ENCODE assay signal across 12 cellular contexts in genomic region chr13:50400930-50401553, GRCh38.
DNase-seq lines count a peak whose midpoint lies in the region; ATAC-seq, FAIRE-seq and TF ChIP-seq lines count a peak whose summit lies in the region.
"Had no signal": no experiment of that assay in that cellular context is flagged by ENCODE, and none has a peak within 500 bp of the region (broad histone marks: within the 10 kb centered on the region; RNA-seq: fewer than 3 reads in every experiment).

No MANE protein-coding gene starts in this region.

- peak overlapping the region; percentile 49 for H3K9ac ChIP-seq in astrocyte (ENCODE audit: low read length)

- H4K20me1 ChIP-seq in astrocyte (ENCODE audit: insufficient read depth, low read length) = no peaks in the 10 kb centered on the region

- H3K4me1 Mint-ChIP-seq in astrocyte (ENCODE audit: low read depth, unreplicated experiment) = peaks cover 20% of the 10 kb centered on the region
- H3K4me1 Mint-ChIP-seq: activated CD4-positive, alpha-beta T cell treated with anti-CD3 and anti-CD28 coated beads, Interleukin-2, amount 10 ng/mL, durations not matched to agents 7 days and 5 days had no signal

- H3K9me3 ChIP-seq in astrocyte (ENCODE audit: insufficient read depth, low read depth, low read length) = no peaks in the 10 kb centered on the region
- H3K9me3 ChIP-seq: A549, colonic mucosa had no signal

- H3K79me2 ChIP-seq in astrocyte (ENCODE audit: insufficient read depth, low read length) = no peaks in the 10 kb centered on the region

- H3K27me3 ChIP-seq in astrocyte (ENCODE audit: insufficient read depth, low read length) = no peaks in the 10 kb centered on the region
- H3K27me3 ChIP-seq: colonic mucosa had no signal

- H3K4me3 ChIP-seq in astrocyte (ENCODE audit: insufficient read depth, low read depth, low read length) = no peak overlapping the region
- H3K4me3 ChIP-seq: A549, colonic mucosa had no signal

- peak overlapping the region; percentile 7 for H2AFZ ChIP-seq in astrocyte (ENCODE audit: low read depth, low read length)

- H3K27ac ChIP-seq in astrocyte (ENCODE audit: low read depth, low read length) = peak overlapping the region; percentile 53
- peak overlapping the region; percentile 94 for H3K27ac ChIP-seq in temporal lobe (ENCODE audit: low read depth, low read length)
- H3K27ac ChIP-seq: A549, colonic mucosa had no signal

- peak overlapping the region; percentile 17 for H3K4me3 Mint-ChIP-seq in astrocyte (ENCODE audit: unreplicated experiment)
- H3K4me3 Mint-ChIP-seq: activated CD4-positive, alpha-beta T cell treated with anti-CD3 and anti-CD28 coated beads, Interleukin-2, amount 10 ng/mL, durations not matched to agents 7 days and 5 days had no signal

- no peaks in the 10 kb centered on the region for H3K36me3 Mint-ChIP-seq in astrocyte (ENCODE audit: low read depth, unreplicated experiment)

- H3K27me3 Mint-ChIP-seq in astrocyte (ENCODE audit: low read depth, unreplicated experiment) = no peaks in the 10 kb centered on the region

- H3K4me1 ChIP-seq in astrocyte (ENCODE audit: insufficient read depth, low read length) = peaks cover 18% of the 10 kb centered on the region
- H3K4me1 ChIP-seq: colonic mucosa had no signal

- peak; percentile 11 for DNase-seq in NCI-H2196 treated with DMSO at 0.1 percent for 48 hours (lab: John Stamatoyannopoulos, UW; ENCODE audit: unreplicated experiment)
- no peak for DNase-seq in NCI-H2196 (lab: John Stamatoyannopoulos, UW; ENCODE audit: unreplicated experiment)
- peak; percentile 96 for DNase-seq in astrocyte (ENCODE audit: low read depth)
- DNase-seq in hepatic stellate cell (ENCODE audit: low spot score) = peak; percentile 12
- DNase-seq in left lobe of liver (ENCODE audit: low spot score) = no peak
- DNase-seq: activated CD4-positive, alpha-beta T cell treated with anti-CD3 and anti-CD28 coated beads, Interleukin-2, amount 10 ng/mL, durations not matched to agents 7 days and 5 days; colonic mucosa; NCI-H2227 treated with DMSO at 0.1 percent for 48 hours had no signal

- H3K27ac Mint-ChIP-seq in astrocyte (ENCODE audit: unreplicated experiment) = peak overlapping the region; percentile 28
- H3K27ac Mint-ChIP-seq: activated CD4-positive, alpha-beta T cell treated with anti-CD3 and anti-CD28 coated beads, Interleukin-2, amount 10 ng/mL, durations not matched to agents 7 days and 5 days had no signal

- H3K36me3 ChIP-seq in astrocyte (ENCODE audit: insufficient read depth, low read length) = no peaks in the 10 kb centered on the region
- H3K36me3 ChIP-seq: colonic mucosa had no signal

- no peak for TF ChIP-seq CTCF in astrocyte (IDR thresholded peaks at IDR 0.05; ENCODE audit: insufficient read depth, low read depth, low read length)

- peaks cover 6% of the 10 kb centered on the region for H3K9me3 Mint-ChIP-seq in astrocyte (ENCODE audit: unreplicated experiment)

- no peak for ATAC-seq in GM21360 (IDR thresholded peaks at IDR 0.05; ENCODE audit: unreplicated experiment)
- ATAC-seq in GM21825 (IDR thresholded peaks at IDR 0.05; ENCODE audit: unreplicated experiment) = no peak
- no peak for ATAC-seq in left lobe of liver
- ATAC-seq: A549 had no signal

- peak overlapping the region; percentile 65 for H3K4me2 ChIP-seq in astrocyte (ENCODE audit: low read length)
- H3K4me2 ChIP-seq: A549 had no signal

- peak; percentile 64 for FAIRE-seq in astrocyte (lab: Jason Lieb, UNC)
- FAIRE-seq: A549 had no signal

Comparison
In these comparisons a context has a peak if more than half of its experiments do, and no peak if none do; other contexts are left out.
1. DNase-seq: peak in NCI-H2196 treated with DMSO at 0.1 percent for 48 hours (single experiment), astrocyte (single experiment) and hepatic stellate cell (single experiment); none in NCI-H2196 (single experiment) and left lobe of liver (single experiment).